In the genomic region with DNA sequence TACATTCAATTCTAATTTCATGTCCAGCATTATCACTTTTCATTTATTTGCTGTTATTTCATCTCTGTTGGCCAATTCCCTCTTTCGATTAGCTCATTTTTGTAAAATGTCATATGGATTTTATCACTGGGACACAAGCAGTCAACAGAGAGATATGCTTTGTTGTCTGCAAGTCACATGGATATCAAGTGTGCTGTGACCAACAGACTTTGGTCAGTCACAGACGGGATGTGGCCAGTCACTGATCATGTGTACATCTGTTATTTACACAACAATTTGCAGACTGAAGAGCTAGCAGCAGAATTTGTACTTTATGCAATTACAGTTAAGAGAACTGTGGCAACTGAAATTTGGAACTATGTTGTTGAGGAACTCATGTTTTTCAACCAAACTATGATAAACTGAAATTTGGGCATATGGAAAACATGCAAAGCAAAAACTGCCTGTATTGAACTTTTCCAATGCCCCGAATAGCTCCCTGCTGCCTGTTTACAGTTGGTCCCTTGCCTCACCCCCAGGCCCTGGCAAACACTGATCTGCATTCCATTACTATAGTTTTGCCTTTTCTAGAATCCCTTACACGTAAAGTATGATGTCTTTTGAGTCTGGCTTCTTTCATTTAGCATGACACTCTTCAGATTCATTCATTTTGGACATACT, we compare ENCODE assay signal across 16 cellular contexts.
DNase-seq lines count a peak whose midpoint lies in the region; ATAC-seq and TF ChIP-seq lines count a peak whose summit lies in the region.
"Had no signal": no experiment of that assay in that cellular context is flagged by ENCODE, and none has a peak within 500 bp of the region (broad histone marks: within the 10 kb centered on the region; RNA-seq: fewer than 3 reads in every experiment).

No MANE protein-coding gene starts in this region.

- H3K27me3 Mint-ChIP-seq in mesothelial cell of epicardium (ENCODE audit: low read depth): no peaks in the 10 kb centered on the region

- no peak for TF ChIP-seq CTCF in AG10803 (conservative IDR thresholded peaks at IDR 0.05; ENCODE audit: low read length)
- TF ChIP-seq CTCF in mesothelial cell of epicardium (IDR thresholded peaks at IDR 0.05; ENCODE audit: unreplicated experiment): no peak
- TF ChIP-seq CTCF in GM20000 (IDR thresholded peaks at IDR 0.05; ENCODE audit: extremely low read depth, missing control alignments): no peak

- H3K27ac ChIP-seq in cingulate gyrus (ENCODE audit: low read depth, low read length): peak overlapping the region; percentile 10
- H3K27ac ChIP-seq: upper lobe of right lung had no signal

- H3K9me3 Mint-ChIP-seq in mesothelial cell of epicardium: no peaks in the 10 kb centered on the region
- H3K9me3 Mint-ChIP-seq: stimulated activated effector memory CD8-positive, alpha-beta T cell treated with anti-CD3 and anti-CD28 coated beads, Interleukin-12 subunit alpha, Interleukin-12 subunit beta, amount 100 ng/mL, for 72 hours had no signal

- no peak overlapping the region for H3K4me3 Mint-ChIP-seq in mesothelial cell of epicardium
- H3K4me3 Mint-ChIP-seq: activated CD8-positive, alpha-beta memory T cell treated with anti-CD3 and anti-CD28 coated beads, Interleukin-2, amount 10 ng/mL, durations not matched to agents 7 days and 5 days; stimulated activated effector memory CD8-positive, alpha-beta T cell treated with anti-CD3 and anti-CD28 coated beads, Interleukin-12 subunit alpha, Interleukin-12 subunit beta, amount 100 ng/mL, for 72 hours had no signal

- ATAC-seq in HG02840 (IDR thresholded peaks at IDR 0.05; ENCODE audit: low FRiP score, unreplicated experiment): no peak
- ATAC-seq: activated CD4-positive, CD25-positive, alpha-beta regulatory T cell treated with anti-CD3 and anti-CD28 coated beads, Interleukin-2, amount 50 U/mL, for 24 hours; activated CD8-positive, alpha-beta memory T cell treated with anti-CD3 and anti-CD28 coated beads, Interleukin-2, amount 10 ng/mL, durations not matched to agents 7 days and 5 days; stimulated activated effector memory CD8-positive, alpha-beta T cell treated with anti-CD3 and anti-CD28 coated beads, Interleukin-12 subunit alpha, Interleukin-12 subunit beta, amount 100 ng/mL, for 72 hours; upper lobe of right lung had no signal

- H3K27ac Mint-ChIP-seq in mesothelial cell of epicardium: peak overlapping the region; percentile 10
- H3K27ac Mint-ChIP-seq: activated CD8-positive, alpha-beta memory T cell treated with anti-CD3 and anti-CD28 coated beads, Interleukin-2, amount 10 ng/mL, durations not matched to agents 7 days and 5 days; stimulated activated effector memory CD8-positive, alpha-beta T cell treated with anti-CD3 and anti-CD28 coated beads, Interleukin-12 subunit alpha, Interleukin-12 subunit beta, amount 100 ng/mL, for 72 hours had no signal

- no peak overlapping the region for H3K4me3 ChIP-seq in AG10803 (ENCODE audit: low read length)
- H3K4me3 ChIP-seq: upper lobe of right lung had no signal

- DNase-seq in AG10803 (ENCODE audit: low read depth) (peak; percentile 83), LHCN-M2 (ENCODE audit: low read depth) (peak; percentile 78), mesothelial cell of epicardium (ENCODE audit: low spot score in 2 of 2, unreplicated experiment in 2 of 2) (no peak), C1 segment of cervical spinal cord (lab: John Stamatoyannopoulos, UW) (no peak), GM20000 (ENCODE audit: low spot score) (no peak), SHP77 treated with DMSO at 0.1 percent for 48 hours (lab: John Stamatoyannopoulos, UW) (no peak)
- DNase-seq: activated CD8-positive, alpha-beta memory T cell treated with anti-CD3 and anti-CD28 coated beads, Interleukin-2, amount 10 ng/mL, durations not matched to agents 7 days and 5 days; activated effector memory CD4-positive, alpha-beta T cell treated with anti-CD3 and anti-CD28 coated beads, Interleukin-2, amount 50 U/mL, for 16 hours; GF-D8; NCI-H187; T-helper 2 cell; upper lobe of right lung had no signal

- no peaks in the 10 kb centered on the region for H3K36me3 Mint-ChIP-seq in mesothelial cell of epicardium
- H3K36me3 Mint-ChIP-seq: activated CD8-positive, alpha-beta memory T cell treated with anti-CD3 and anti-CD28 coated beads, Interleukin-2, amount 10 ng/mL, durations not matched to agents 7 days and 5 days; stimulated activated effector memory CD8-positive, alpha-beta T cell treated with anti-CD3 and anti-CD28 coated beads, Interleukin-12 subunit alpha, Interleukin-12 subunit beta, amount 100 ng/mL, for 72 hours had no signal

- H3K4me1 Mint-ChIP-seq in mesothelial cell of epicardium: peaks cover 21% of the 10 kb centered on the region

Comparison
In these comparisons a context has a peak if more than half of its experiments do, and no peak if none do; other contexts are left out.
1. DNase-seq: peak in AG10803 (single experiment) and LHCN-M2 (single experiment); none in mesothelial cell of epicardium (0 of 2), C1 segment of cervical spinal cord (0 of 14), GM20000 (single experiment) and SHP77 treated with DMSO at 0.1 percent for 48 hours (single experiment).